In genomic region chr7:117230276-117231046, GRCh38 we compare ENCODE assay signal across 10 cellular contexts.
DNase-seq lines count a peak whose midpoint lies in the region; ATAC-seq and TF ChIP-seq lines count a peak whose summit lies in the region.
"Had no signal": no experiment of that assay in that cellular context is flagged by ENCODE, and none has a peak within 500 bp of the region (broad histone marks: within the 10 kb centered on the region; RNA-seq: fewer than 3 reads in every experiment).

No MANE protein-coding gene starts in this region.

- DNase-seq in HS-5 (ENCODE audit: low read depth) (peak; percentile 48), memory B cell (ENCODE audit: low spot score in 2 of 2) (no peak), MCF 10A (ENCODE audit: unreplicated experiment) (no peak), substantia nigra (lab: John Stamatoyannopoulos, UW) (no peak), NCI-H526 (lab: John Stamatoyannopoulos, UW) (no peak)
- DNase-seq in activated naive CD4-positive, alpha-beta T cell treated with Interleukin-2 at 50 U/mL for 16 hours, result no peak
- DNase-seq: gastrocnemius medialis; naive thymus-derived CD8-positive, alpha-beta T cell had no signal

- H3K4me1 Mint-ChIP-seq in memory B cell (no peaks in the 10 kb centered on the region), MCF 10A (ENCODE audit: insufficient read depth, unreplicated experiment) (no peaks in the 10 kb centered on the region)
- H3K4me1 Mint-ChIP-seq: naive thymus-derived CD8-positive, alpha-beta T cell had no signal

- intact Hi-C loops in MCF 10A (cut with micrococcal nuclease), result no loop called here

- H3K27me3 Mint-ChIP-seq in memory B cell (no peaks in the 10 kb centered on the region), MCF 10A (ENCODE audit: insufficient read depth, unreplicated experiment) (no peaks in the 10 kb centered on the region)

- H3K4me3 Mint-ChIP-seq in memory B cell (no peak overlapping the region), MCF 10A (ENCODE audit: unreplicated experiment) (no peak overlapping the region)
- H3K4me3 Mint-ChIP-seq: naive thymus-derived CD8-positive, alpha-beta T cell had no signal

- CTCF ChIA-PET in MCF 10A (lab: Yijun Ruan, JAX), result interaction anchor here (0.7 to 1.6 kb wide), 5 partner anchors 17 to 100 kb away, joined by 3 to 6 read pairs (median 3); no protein-coding TSS in a partner anchor

- ATAC-seq in GM18511 (IDR thresholded peaks at IDR 0.05; ENCODE audit: unreplicated experiment), result peak; percentile 83
- ATAC-seq in HG02588 (IDR thresholded peaks at IDR 0.05; ENCODE audit: unreplicated experiment), result peak; percentile 73
- peak; percentile 70 for ATAC-seq in memory B cell (ENCODE audit: low read depth)
- ATAC-seq: gastrocnemius medialis; naive thymus-derived CD8-positive, alpha-beta T cell had no signal

- no peak for TF ChIP-seq CTCF in MCF 10A (IDR thresholded peaks at IDR 0.05; ENCODE audit: unreplicated experiment)

- H3K9me3 Mint-ChIP-seq in memory B cell, result peaks cover 6% of the 10 kb centered on the region
- peaks cover 6% of the 10 kb centered on the region for H3K9me3 Mint-ChIP-seq in MCF 10A (ENCODE audit: unreplicated experiment)

- H3K27ac Mint-ChIP-seq in memory B cell (no peak overlapping the region), MCF 10A (ENCODE audit: low read depth, unreplicated experiment) (no peak overlapping the region)
- H3K27ac Mint-ChIP-seq: naive thymus-derived CD8-positive, alpha-beta T cell had no signal

- H3K36me3 Mint-ChIP-seq in memory B cell (no peaks in the 10 kb centered on the region), MCF 10A (ENCODE audit: insufficient read depth, unreplicated experiment) (no peaks in the 10 kb centered on the region)

- no TSS peak for BruUV-seq in MCF 10A (replicated peaks; lab: Mats Ljungman, UMichigan)

- H3K27ac ChIP-seq in substantia nigra (ENCODE audit: low read depth, low read length, poor library complexity, severe bottlenecking), result no peak overlapping the region
- H3K27ac ChIP-seq: gastrocnemius medialis had no signal

- POLR2A ChIA-PET in MCF 10A (lab: Yijun Ruan, JAX), result no interaction called here
